ENCODE assay signal across 36 cellular contexts in genomic region chr14:33331176-33331949, GRCh38.
"Had no signal": no experiment of that assay in that cellular context is flagged by ENCODE, and none has a peak within 500 bp of the region (broad histone marks: within the 10 kb centered on the region; RNA-seq: fewer than 3 reads in every experiment).

No MANE protein-coding gene starts in this region.

- H3K36me3 Mint-ChIP-seq: activated CD4-positive, alpha-beta memory T cell treated with anti-CD3 and anti-CD28 coated beads for 36 hours; activated naive CD4-positive, alpha-beta T cell treated with anti-CD3 and anti-CD28 coated beads, Interleukin-2, amount 50 U/mL, for 72 hours; activated naive CD8-positive, alpha-beta T cell treated with anti-CD3 and anti-CD28 coated beads for 36 hours had no signal

- H3K27me3 Mint-ChIP-seq: activated B cell treated with CpG ODN at 0.5 μM for 24 hours; activated CD4-positive, alpha-beta memory T cell treated with anti-CD3 and anti-CD28 coated beads for 36 hours; activated CD4-positive, alpha-beta T cell treated with anti-CD3 and anti-CD28 coated beads, Interleukin-2, amount 10 ng/mL, durations not matched to agents 24 days and 14 days; activated CD8-positive, alpha-beta T cell treated with anti-CD3 and anti-CD28 coated beads for 36 hours; activated naive CD8-positive, alpha-beta T cell treated with anti-CD3 and anti-CD28 coated beads for 36 hours had no signal

- H3K27ac Mint-ChIP-seq: activated B cell treated with CpG ODN at 0.5 μM for 24 hours; activated CD4-positive, alpha-beta memory T cell treated with anti-CD3 and anti-CD28 coated beads for 36 hours; activated CD4-positive, alpha-beta T cell treated with anti-CD3 and anti-CD28 coated beads, Interleukin-2, amount 10 ng/mL, durations not matched to agents 24 days and 14 days; activated CD8-positive, alpha-beta T cell treated with anti-CD3 and anti-CD28 coated beads for 36 hours; activated naive CD4-positive, alpha-beta T cell treated with anti-CD3 and anti-CD28 coated beads for 36 hours; activated naive CD4-positive, alpha-beta T cell treated with anti-CD3 and anti-CD28 coated beads, Interleukin-2, amount 50 U/mL, for 72 hours; activated naive CD8-positive, alpha-beta T cell treated with anti-CD3 and anti-CD28 coated beads for 36 hours; activated T-cell treated with anti-CD3 and anti-CD28 coated beads, Interleukin-2, amount 50 U/mL, for 72 hours; activated T-helper 1 cell treated with anti-CD3 and anti-CD28 coated beads, Interleukin-12 subunit alpha, Interleukin-12 subunit beta, Interleukin-2, Interleukin-4 antibody, amounts not matched to agents 30 ng/mL and 10 ng/mL and 1 ng/mL, durations not matched to agents 14 hours and 24 hours and 36 hours; activated T-helper 17 cell treated with anti-CD3 and anti-CD28 coated beads, Interleukin-2, amount 50 U/mL, for 72 hours; T-helper 1 cell treated with Interleukin-12 subunit alpha and Interleukin-12 subunit beta and Interleukin-4 antibody, amounts not matched to agents 30 μg/mL and 1 μg/mL, for 36 hours; T-helper 2 cell treated with Interferon-gamma antibody and Interleukin-4, amounts not matched to agents 5 μg/mL and 100 μg/mL, for 36 hours had no signal

- H3K4me1 ChIP-seq: adrenal gland, body of pancreas, breast epithelium had no signal

- H3K27me3 ChIP-seq: adrenal gland, body of pancreas, brain microvascular endothelial cell, breast epithelium had no signal

- H3K36me3 ChIP-seq: adrenal gland, brain microvascular endothelial cell, breast epithelium had no signal

- H3K4me3 ChIP-seq: adrenal gland, body of pancreas, breast epithelium had no signal

- H3K4me3 Mint-ChIP-seq: activated B cell treated with CpG ODN at 0.5 μM for 24 hours; activated CD4-positive, alpha-beta memory T cell treated with anti-CD3 and anti-CD28 coated beads for 36 hours; activated CD4-positive, alpha-beta T cell treated with anti-CD3 and anti-CD28 coated beads, Interleukin-2, amount 10 ng/mL, durations not matched to agents 24 days and 14 days; activated CD8-positive, alpha-beta T cell treated with anti-CD3 and anti-CD28 coated beads for 36 hours; activated naive CD4-positive, alpha-beta T cell treated with anti-CD3 and anti-CD28 coated beads for 36 hours; activated naive CD8-positive, alpha-beta T cell treated with anti-CD3 and anti-CD28 coated beads for 36 hours; activated T-cell treated with anti-CD3 and anti-CD28 coated beads, Interleukin-2, amount 50 U/mL, for 4 hours; activated T-cell treated with anti-CD3 and anti-CD28 coated beads, Interleukin-2, amount 50 U/mL, for 72 hours; activated T-helper 1 cell treated with anti-CD3 and anti-CD28 coated beads, Interleukin-12 subunit alpha, Interleukin-12 subunit beta, Interleukin-2, Interleukin-4 antibody, amounts not matched to agents 30 ng/mL and 10 ng/mL and 1 ng/mL, durations not matched to agents 14 hours and 24 hours and 36 hours; activated T-helper 17 cell treated with anti-CD3 and anti-CD28 coated beads, Interleukin-2, amount 50 U/mL, for 72 hours; T-helper 1 cell treated with Interleukin-12 subunit alpha and Interleukin-12 subunit beta and Interleukin-4 antibody, amounts not matched to agents 30 μg/mL and 1 μg/mL, for 36 hours; T-helper 2 cell treated with Interferon-gamma antibody and Interleukin-4, amounts not matched to agents 5 μg/mL and 100 μg/mL, for 36 hours had no signal

- ATAC-seq: activated CD8-positive, alpha-beta T cell treated with anti-CD3 and anti-CD28 coated beads for 36 hours; activated naive CD4-positive, alpha-beta T cell treated with anti-CD3 and anti-CD28 coated beads, Interleukin-2, amount 50 U/mL, for 72 hours; activated T-cell treated with anti-CD3 and anti-CD28 coated beads, Interleukin-2, amount 50 U/mL, for 4 hours; activated T-cell treated with anti-CD3 and anti-CD28 coated beads, Interleukin-2, amount 50 U/mL, for 72 hours; activated T-helper 17 cell treated with anti-CD3 and anti-CD28 coated beads, Interleukin-2, amount 50 U/mL, for 72 hours; body of pancreas had no signal

- DNase-seq: activated B cell treated with CpG ODN at 0.5 μM for 24 hours; activated CD4-positive, alpha-beta memory T cell treated with anti-CD3 and anti-CD28 coated beads for 36 hours; activated CD4-positive, alpha-beta T cell treated with anti-CD3 and anti-CD28 coated beads for 4 hours; activated CD4-positive, alpha-beta T cell treated with anti-CD3 and anti-CD28 coated beads, Interleukin-2, amount 10 ng/mL, durations not matched to agents 24 days and 14 days; activated CD4-positive, alpha-beta T cell treated with anti-CD3 and anti-CD28 coated beads, Interleukin-2, amount 50 U/mL, for 1 hour; activated CD4-positive, alpha-beta T cell treated with anti-CD3 and anti-CD28 coated beads, Interleukin-2, amount 50 U/mL, for 4 hours; activated CD4-positive, CD25-positive, alpha-beta regulatory T cell treated with anti-CD3 and anti-CD28 coated beads, Interleukin-2, amount 50 U/mL, for 72 hours; activated CD8-positive, alpha-beta memory T cell treated with anti-CD3 and anti-CD28 coated beads, Interleukin-2, amount 50 U/mL, for 4 hours; activated CD8-positive, alpha-beta T cell treated with anti-CD3 and anti-CD28 coated beads for 36 hours; activated effector memory CD4-positive, alpha-beta T cell treated with anti-CD3 and anti-CD28 coated beads, Interleukin-2, amount 50 U/mL, for 16 hours; activated gamma-delta T cell treated with Interleukin-2 at 50 U/mL for 16 hours; activated naive CD4-positive, alpha-beta T cell; activated naive CD4-positive, alpha-beta T cell treated with anti-CD3 and anti-CD28 coated beads for 36 hours; activated naive CD4-positive, alpha-beta T cell treated with anti-CD3 and anti-CD28 coated beads, Interleukin-2, amount 50 U/mL, for 16 hours; activated naive CD8-positive, alpha-beta T cell treated with anti-CD3 and anti-CD28 coated beads for 36 hours; activated T-cell treated with anti-CD3 and anti-CD28 coated beads for 4 hours; activated T-cell treated with anti-CD3 and anti-CD28 coated beads, Interleukin-2, amount 50 U/mL, for 1 hour; activated T-cell treated with anti-CD3 and anti-CD28 coated beads, Interleukin-2, amount 50 U/mL, for 4 hours; activated T-cell treated with anti-CD3 and anti-CD28 coated beads, Interleukin-2, amount 50 U/mL, for 72 hours; adrenal gland; amniotic stem cell; aorta; body of pancreas; brain microvascular endothelial cell; central memory CD4-positive, alpha-beta T cell; T-helper 1 cell; T-helper 2 cell; T-helper 9 cell had no signal

- H3K9me3 Mint-ChIP-seq: activated B cell treated with CpG ODN at 0.5 μM for 24 hours; activated CD4-positive, alpha-beta memory T cell treated with anti-CD3 and anti-CD28 coated beads for 36 hours; activated CD4-positive, alpha-beta T cell treated with anti-CD3 and anti-CD28 coated beads, Interleukin-2, amount 10 ng/mL, durations not matched to agents 24 days and 14 days; activated naive CD8-positive, alpha-beta T cell treated with anti-CD3 and anti-CD28 coated beads for 36 hours; activated T-cell treated with anti-CD3 and anti-CD28 coated beads, Interleukin-2, amount 50 U/mL, for 72 hours; activated T-helper 1 cell treated with anti-CD3 and anti-CD28 coated beads, Interleukin-12 subunit alpha, Interleukin-12 subunit beta, Interleukin-2, Interleukin-4 antibody, amounts not matched to agents 30 ng/mL and 10 ng/mL and 1 ng/mL, durations not matched to agents 14 hours and 24 hours and 36 hours; activated T-helper 17 cell treated with anti-CD3 and anti-CD28 coated beads, Interleukin-2, amount 50 U/mL, for 72 hours; T-helper 2 cell treated with Interferon-gamma antibody and Interleukin-4, amounts not matched to agents 5 μg/mL and 100 μg/mL, for 36 hours had no signal

- H3K27ac ChIP-seq: adrenal gland, body of pancreas, brain microvascular endothelial cell, breast epithelium had no signal

- FAIRE-seq: astrocyte, TTC549 had no signal

- H3K9me3 ChIP-seq: adrenal gland, body of pancreas had no signal

- H3K4me1 Mint-ChIP-seq: activated B cell treated with CpG ODN at 0.5 μM for 24 hours; activated CD4-positive, alpha-beta T cell treated with anti-CD3 and anti-CD28 coated beads, Interleukin-2, amount 10 ng/mL, durations not matched to agents 24 days and 14 days; activated naive CD8-positive, alpha-beta T cell treated with anti-CD3 and anti-CD28 coated beads for 36 hours; activated T-helper 17 cell treated with anti-CD3 and anti-CD28 coated beads, Interleukin-2, amount 50 U/mL, for 72 hours had no signal
